ENCODE assay signal across 1 cellular context in the genomic region with DNA sequence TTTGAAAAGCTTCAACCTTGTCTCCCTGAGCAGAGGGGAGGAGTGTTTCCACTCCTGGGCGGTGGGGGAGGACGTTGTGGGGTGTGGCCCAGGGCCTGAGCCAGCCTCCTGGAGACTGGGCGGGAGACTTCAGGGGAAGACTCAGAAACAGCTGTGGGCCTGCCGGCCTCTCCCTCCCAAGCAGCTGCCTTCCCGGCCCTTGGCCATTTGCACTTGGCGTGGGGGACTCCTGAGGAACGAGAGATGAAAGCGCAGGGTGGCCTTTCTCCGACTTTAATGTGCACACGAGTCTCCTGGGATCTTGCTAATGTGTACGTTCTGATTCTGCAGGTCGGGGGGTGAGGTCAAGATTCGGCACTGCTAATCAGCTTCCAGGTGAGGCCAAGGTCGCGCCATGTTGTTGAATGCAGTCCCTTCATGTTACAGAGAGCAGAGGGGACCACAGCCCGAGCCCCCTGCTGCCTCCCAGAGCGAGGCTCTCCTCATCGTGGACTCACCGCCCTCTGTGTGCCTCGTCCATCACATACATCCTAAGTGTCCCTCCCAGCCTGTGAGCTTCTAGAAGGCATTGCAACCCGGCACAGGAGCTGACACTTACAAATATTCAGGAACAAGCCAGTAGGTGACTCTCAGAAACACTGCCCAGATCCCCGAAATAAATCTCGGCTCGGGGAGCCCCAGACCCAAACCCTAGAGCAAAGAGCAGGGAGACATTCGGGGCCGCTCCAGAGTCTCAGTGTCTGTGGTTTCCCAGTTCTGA.
TF ChIP-seq lines count a peak whose summit lies in the region.

No MANE protein-coding gene starts in this region.

TF ChIP-seq in GM23338, 12 proteins besides CTCF, POLR2A, EP300 and RAD21 (continued from another document):
- TF ChIP-seq, protein P1, sequence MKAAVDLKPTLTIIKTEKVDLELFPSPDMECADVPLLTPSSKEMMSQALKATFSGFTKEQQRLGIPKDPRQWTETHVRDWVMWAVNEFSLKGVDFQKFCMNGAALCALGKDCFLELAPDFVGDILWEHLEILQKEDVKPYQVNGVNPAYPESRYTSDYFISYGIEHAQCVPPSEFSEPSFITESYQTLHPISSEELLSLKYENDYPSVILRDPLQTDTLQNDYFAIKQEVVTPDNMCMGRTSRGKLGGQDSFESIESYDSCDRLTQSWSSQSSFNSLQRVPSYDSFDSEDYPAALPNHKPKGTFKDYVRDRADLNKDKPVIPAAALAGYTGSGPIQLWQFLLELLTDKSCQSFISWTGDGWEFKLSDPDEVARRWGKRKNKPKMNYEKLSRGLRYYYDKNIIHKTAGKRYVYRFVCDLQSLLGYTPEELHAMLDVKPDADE (IDR thresholded peaks at IDR 0.05), result no peak
- TF ChIP-seq ZNF331 (CRISPR knock-in tag; IDR thresholded peaks at IDR 0.05; ENCODE audit: low read depth), result no peak
